20 cellular contexts compared by ENCODE assay signal in the genomic region with DNA sequence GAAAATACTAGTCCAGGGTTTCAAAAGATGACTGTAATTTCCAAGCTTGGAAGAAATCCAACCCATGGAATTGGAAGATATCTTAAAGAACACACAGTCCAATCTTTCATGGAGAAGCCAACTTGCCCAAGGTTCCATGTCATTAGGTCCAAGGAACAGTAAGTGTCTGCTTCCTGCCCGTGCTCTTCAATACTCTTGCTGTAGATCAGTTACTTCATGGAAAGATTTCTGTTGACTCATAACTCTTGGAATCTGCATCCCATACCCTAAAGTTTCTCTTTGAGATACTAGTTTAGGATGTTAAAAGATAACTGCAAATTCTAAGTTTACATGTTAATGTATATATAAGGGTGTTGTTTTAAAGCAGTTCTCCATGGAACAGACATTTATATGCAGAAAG.
"Had no signal": no experiment of that assay in that cellular context is flagged by ENCODE, and none has a peak within 500 bp of the region (broad histone marks: within the 10 kb centered on the region; RNA-seq: fewer than 3 reads in every experiment).

No MANE protein-coding gene starts in this region.

- DNase-seq: cerebellar nuclear complex; dorsolateral prefrontal cortex; effector CD4-positive, alpha-beta T cell; hypothalamus; kidney; left cardiac atrium; left lung; mesendoderm; naive thymus-derived CD8-positive, alpha-beta T cell; nephron progenitor cell; occipital lobe; pancreas; right lobe of liver; stimulated activated CD4-positive, alpha-beta T cell treated with anti-CD3 and anti-CD28 coated beads, Interleukin-12 subunit alpha, Interleukin-12 subunit beta, amount 100 ng/mL, for 4 hours; stimulated activated CD4-positive, alpha-beta T cell treated with anti-CD3 and anti-CD28 coated beads, Interleukin-1b, Interleukin-23, amount 100 ng/mL, for 48 hours; stimulated activated CD4-positive, alpha-beta T cell treated with anti-CD3 and anti-CD28 coated beads, Interleukin-4, amount 100 ng/mL, for 1 hour; stimulated activated naive CD4-positive, alpha-beta T cell treated with Interleukin-2 at 50 U/mL for 16 hours; stomach; testis; tibial artery had no signal
